Comparison of ENCODE assay signal across 8 cellular contexts in genomic region chr1:151008244-151009205, GRCh38. TPM values are rescaled to one million over a fixed set of nuclear protein-coding genes. Genes with fewer than 3 reads are reported as not detected.
DNase-seq lines count a peak whose midpoint lies in the region; ATAC-seq and TF ChIP-seq lines count a peak whose summit lies in the region.

Gene PRUNE1, plus strand, starts transcription at chr1:151008449. Its CDS starts 184 bp downstream, at chr1:151008633.

- peak within 1 kb of the TSS; percentile 79 for H3K27ac ChIP-seq in MM.1S (ENCODE audit: low read length)

- no peaks in the 10 kb centered on the region for H3K9me3 Mint-ChIP-seq in natural killer cell treated with Interleukin-12 subunit alpha and Interleukin-12 subunit beta and Interleukin-15 and Interleukin-18, amount 100 ng/mL, for 72 hours

- H3K9me2 ChIP-seq in MM.1S (replicated peaks; ENCODE audit: insufficient read depth, low read length): no peaks in the 10 kb centered on the region

- peaks cover 20% of the 10 kb centered on the region for H3K4me1 ChIP-seq in MM.1S (ENCODE audit: low read length)

- H3F3A ChIP-seq in MM.1S (ENCODE audit: insufficient read depth, low read length): peaks cover 21% of the 10 kb centered on the region

- peak; percentile 97 to 98 for ATAC-seq in natural killer cell treated with Interleukin-12 subunit alpha and Interleukin-12 subunit beta and Interleukin-15 and Interleukin-18, amount 100 ng/mL, for 72 hours

- peak within 1 kb of the TSS; percentile 94 for H2AFZ ChIP-seq in MM.1S (ENCODE audit: low read length)

- peak within 1 kb of the TSS; percentile 87 for H3K4me3 Mint-ChIP-seq in natural killer cell treated with Interleukin-12 subunit alpha and Interleukin-12 subunit beta and Interleukin-15 and Interleukin-18, amount 100 ng/mL, for 72 hours

- H3K4me2 ChIP-seq in MM.1S (ENCODE audit: low read depth, low read length): peak within 1 kb of the TSS; percentile 85

- peak within 1 kb of the TSS; percentile 80 to 93 for H3K27ac Mint-ChIP-seq in natural killer cell treated with Interleukin-12 subunit alpha and Interleukin-12 subunit beta and Interleukin-15 and Interleukin-18, amount 100 ng/mL, for 72 hours

- peaks cover 42 to 45% of the 10 kb centered on the region in 2 donors for H3K4me1 Mint-ChIP-seq in natural killer cell treated with Interleukin-12 subunit alpha and Interleukin-12 subunit beta and Interleukin-15 and Interleukin-18, amount 100 ng/mL, for 72 hours (ENCODE audit: low read depth in 2 of 2)

- H3K27me3 ChIP-seq in MM.1S (replicated peaks; ENCODE audit: insufficient read depth, low read length): no peaks in the 10 kb centered on the region

- H3K4me3 ChIP-seq in MM.1S (ENCODE audit: low read length): peak within 1 kb of the TSS; percentile 82
- peak within 1 kb of the TSS; percentile 98 for H3K4me3 ChIP-seq in fibroblast of pulmonary artery (replicated peaks; ENCODE audit: low read depth, low read length)

- H3K27me3 Mint-ChIP-seq in natural killer cell treated with Interleukin-12 subunit alpha and Interleukin-12 subunit beta and Interleukin-15 and Interleukin-18, amount 100 ng/mL, for 72 hours: no peaks in the 10 kb centered on the region

- H3K79me2 ChIP-seq in MM.1S (ENCODE audit: low read length): peaks cover 26% of the 10 kb centered on the region; the same call in 1 of the 2 replicates

- peak within 1 kb of the TSS; percentile 75 for H3K9ac ChIP-seq in MM.1S (ENCODE audit: low read length)

- no peaks in the 10 kb centered on the region for H3K9me3 ChIP-seq in MM.1S (replicated peaks; ENCODE audit: insufficient read depth, low read length)

- DNase-seq in DMS53 treated with DMSO at 0.1 percent for 48 hours (lab: John Stamatoyannopoulos, UW; ENCODE audit: unreplicated experiment) (peak; percentile 95), GOT3 (lab: John Stamatoyannopoulos, UW) (peak; percentile 82), MM.1S (peak; percentile 99), SHP77 treated with DMSO at 0.1 percent for 48 hours (lab: John Stamatoyannopoulos, UW) (peak; percentile 96), fibroblast of pulmonary artery (ENCODE audit: low read depth) (peak; percentile 99)
- peak; percentile 92 for DNase-seq in activated effector memory CD4-positive, alpha-beta T cell treated with Interleukin-2 at 50 U/mL for 16 hours
- DNase-seq in natural killer cell treated with Interleukin-12 subunit alpha and Interleukin-12 subunit beta and Interleukin-15 and Interleukin-18, amount 100 ng/mL, for 72 hours (ENCODE audit: low spot score): peak; percentile 96
- DNase-seq in stimulated activated naive CD4-positive, alpha-beta T cell treated with Interleukin-2 at 50 U/mL for 16 hours (lab: John Stamatoyannopoulos, UW): peak; percentile 96

- H4K20me1 ChIP-seq in MM.1S (ENCODE audit: insufficient read depth, low read length): no peaks in the 10 kb centered on the region

- H3K36me3 ChIP-seq in MM.1S (replicated peaks; ENCODE audit: insufficient read depth, low read length): no peaks in the 10 kb centered on the region

- no peaks in the 10 kb centered on the region for H3K36me3 Mint-ChIP-seq in natural killer cell treated with Interleukin-12 subunit alpha and Interleukin-12 subunit beta and Interleukin-15 and Interleukin-18, amount 100 ng/mL, for 72 hours

- TF ChIP-seq CTCF in MM.1S (IDR thresholded peaks at IDR 0.05; ENCODE audit: low read length): no peak
- no peak for TF ChIP-seq CTCF in fibroblast of pulmonary artery (IDR thresholded peaks at IDR 0.05; ENCODE audit: low read length, missing control alignments)

RNA-seq across cellular contexts. Expression of gene PRUNE1, which starts in this region (rescaled TPM):
- total RNA-seq in natural killer cell treated with Interleukin-12 subunit alpha and Interleukin-12 subunit beta and Interleukin-15 and Interleukin-18, amount 100 ng/mL, for 72 hours: 10 to 100 TPM; 12.7 to 13.1 TPM

Comparison
In these comparisons a context has a peak if more than half of its experiments do, and no peak if none do; other contexts are left out.
1. Peak in every context shown above with its lines: DNase-seq, ATAC-seq, H3K4me3 ChIP-seq and H3K27ac ChIP-seq.